In genomic region chr7:102395620-102395957, GRCh38 we compare ENCODE assay signal across 8 cellular contexts. TPM values are rescaled to one million over a fixed set of nuclear protein-coding genes. Genes with fewer than 3 reads are reported as not detected.
DNase-seq lines count a peak whose midpoint lies in the region; ATAC-seq and TF ChIP-seq lines count a peak whose summit lies in the region.

No MANE protein-coding gene starts in this region.

- ATAC-seq in GM21526 (IDR thresholded peaks at IDR 0.05; ENCODE audit: low FRiP score, unreplicated experiment) (peak; percentile 2), HG03460 (IDR thresholded peaks at IDR 0.05; ENCODE audit: unreplicated experiment) (no peak)

- no peak for DNase-seq in right atrium auricular region (ENCODE audit: low spot score)
- DNase-seq in NCI-H128 (lab: John Stamatoyannopoulos, UW; ENCODE audit: unreplicated experiment), result no peak
- DNase-seq in NCI-H446 treated with DMSO at 0.1 percent for 48 hours (lab: John Stamatoyannopoulos, UW), result no peak

- H3K27ac ChIP-seq in 22Rv1 (peak overlapping the region; percentile 88), right atrium auricular region (peak overlapping the region; percentile 71 to 76)

- H3K27me3 ChIP-seq in right atrium auricular region (no peaks in the 10 kb centered on the region), skeletal muscle satellite cell (ENCODE audit: control insufficient read depth, insufficient read depth, low read length) (no peaks in the 10 kb centered on the region)

- H3K9ac ChIP-seq in skeletal muscle satellite cell (ENCODE audit: low read depth, low read length), result peak overlapping the region; percentile 93

- H3K4me3 ChIP-seq in WI38 (ENCODE audit: low read depth, low read length), result peak overlapping the region; percentile 83
- H3K4me3 ChIP-seq in right atrium auricular region, result peak overlapping the region; percentile 61 to 86
- peak overlapping the region; percentile 95 for H3K4me3 ChIP-seq in skeletal muscle satellite cell (ENCODE audit: low read length)

- peaks cover 0 to 10% of the 10 kb centered on the region in 2 donors for H3K4me1 ChIP-seq in right atrium auricular region
- H3K4me1 ChIP-seq in skeletal muscle satellite cell (ENCODE audit: control insufficient read depth, insufficient read depth, low read length), result peaks cover 5% of the 10 kb centered on the region

- TF ChIP-seq CTCF in 22Rv1 (IDR thresholded peaks at IDR 0.05) (no peak), WI38 (IDR thresholded peaks at IDR 0.05; ENCODE audit: low read depth, low read length) (no peak), right atrium auricular region (IDR thresholded peaks at IDR 0.05) (no peak)

- H3K36me3 ChIP-seq in right atrium auricular region, result peaks cover 13% of the 10 kb centered on the region
- H3K36me3 ChIP-seq in skeletal muscle satellite cell (ENCODE audit: insufficient read depth, low read length), result peaks cover 30% of the 10 kb centered on the region

- H3K9me3 ChIP-seq in right atrium auricular region (no peaks in the 10 kb centered on the region), skeletal muscle satellite cell (replicated peaks; ENCODE audit: low read length) (no peaks in the 10 kb centered on the region)

- H3K4me2 ChIP-seq in skeletal muscle satellite cell (ENCODE audit: low read length), result peak overlapping the region; percentile 99

RNA-seq across cellular contexts. Expression of gene PRKRIP1, which starts 0.6 kb away (rescaled TPM):
- 1 to 10 TPM; 9.6 to 9.8 TPM for total RNA-seq in right atrium auricular region
- total RNA-seq in skeletal muscle satellite cell (2012; rRNA removed), result 19.0 and 20.3 TPM in 2 replicates

RNA-seq across cellular contexts. Expression of gene ORAI2, which starts 37.8 kb away (rescaled TPM):
- total RNA-seq in right atrium auricular region, result 10 to 100 TPM in 1 of 2 donors, 1 to 10 TPM in 1; 5.9 to 13.3 TPM
- total RNA-seq in skeletal muscle satellite cell (2012; rRNA removed), result 30.7 and 34.3 TPM in 2 replicates

RNA-seq across cellular contexts. Expression of gene SPDYE6, which starts 39.3 kb away (rescaled TPM):
- not detected for total RNA-seq in right atrium auricular region
- total RNA-seq in skeletal muscle satellite cell (2012; rRNA removed), result not detected in 2 replicates
